Comparison of ENCODE assay signal across 1 cellular context in the genomic region with DNA sequence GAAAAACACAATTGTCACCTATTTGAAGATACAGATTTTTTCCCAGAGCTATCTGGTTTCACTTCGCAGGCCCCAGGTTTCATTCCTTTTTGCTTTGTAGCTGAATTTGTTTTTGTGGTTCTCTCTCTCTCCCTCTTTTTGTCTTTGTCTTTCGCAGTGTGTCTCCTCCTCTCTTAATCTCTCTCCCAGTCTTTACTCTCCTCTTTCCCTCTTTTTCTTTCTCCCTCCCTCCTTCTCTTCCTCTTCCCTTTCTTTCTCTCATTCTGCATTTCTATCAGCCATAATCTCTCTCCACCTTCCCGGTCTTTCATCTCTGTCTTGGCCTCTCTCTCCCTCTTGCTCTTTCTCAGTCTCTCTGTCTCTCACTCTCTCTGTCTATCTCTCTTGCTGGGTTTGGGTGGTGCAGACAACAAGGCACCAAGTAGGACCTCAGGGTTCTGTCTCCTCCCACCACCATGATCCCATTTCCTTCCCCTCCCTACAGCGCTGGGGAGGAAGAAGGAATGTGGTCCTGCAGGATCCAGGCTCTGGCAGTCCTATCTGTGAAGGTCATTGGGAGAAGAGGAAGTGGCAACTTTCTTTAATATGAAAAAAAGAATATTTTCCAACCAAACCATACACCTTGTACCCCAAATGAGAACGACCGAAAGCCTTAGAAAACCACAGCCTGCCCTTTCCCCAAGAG.
TF ChIP-seq lines count a peak whose summit lies in the region.

No MANE protein-coding gene starts in this region.

TF ChIP-seq in HepG2, 621 proteins besides CTCF, POLR2A, EP300 and RAD21 (continues in another document):
- TF ChIP-seq PAF1 (CRISPR knock-in tag; IDR thresholded peaks at IDR 0.05) (no peak), HOXA7 (CRISPR knock-in tag; IDR thresholded peaks at IDR 0.05) (no peak), IKZF1 (IDR thresholded peaks at IDR 0.05) (no peak), FOXK2 (IDR thresholded peaks at IDR 0.05) (peak; percentile 72), ZFP37 (CRISPR knock-in tag; IDR thresholded peaks at IDR 0.05; ENCODE audit: borderline replicate concordance) (no peak), NFRKB (IDR thresholded peaks at IDR 0.05) (0 out of 2 replicates have a peak, but pooled peaks have one; percentile 31), ARHGAP35 (CRISPR knock-in tag; IDR thresholded peaks at IDR 0.05; ENCODE audit: borderline replicate concordance) (no peak), ZNF749 (CRISPR knock-in tag; IDR thresholded peaks at IDR 0.05; ENCODE audit: borderline replicate concordance) (no peak), RFX1 (IDR thresholded peaks at IDR 0.05) (no peak), ZNF530 (CRISPR knock-in tag; IDR thresholded peaks at IDR 0.05; ENCODE audit: low read depth) (no peak), ZNF703 (CRISPR knock-in tag; IDR thresholded peaks at IDR 0.05; ENCODE audit: borderline replicate concordance) (no peak), ATF7 (IDR thresholded peaks at IDR 0.05) (peak; percentile 32; the same call in 1 of the 2 replicates), ATF7 (CRISPR knock-in tag; IDR thresholded peaks at IDR 0.05) (no peak), ZNF205 (CRISPR knock-in tag; IDR thresholded peaks at IDR 0.05) (no peak), SMARCC2 (IDR thresholded peaks at IDR 0.05) (no peak), SOX6 (IDR thresholded peaks at IDR 0.05) (peak; percentile 83; the same call in 1 of the 2 replicates), SOX6 (CRISPR knock-in tag; IDR thresholded peaks at IDR 0.05) (no peak), NBN (conservative IDR thresholded peaks at IDR 0.05) (0 out of 2 replicates have a peak, but pooled peaks have one; percentile 44), NFATC3 (CRISPR knock-in tag; IDR thresholded peaks at IDR 0.05) (no peak), ZNF234 (CRISPR knock-in tag; conservative IDR thresholded peaks at IDR 0.05) (no peak), ZNF496 (CRISPR knock-in tag; IDR thresholded peaks at IDR 0.05; ENCODE audit: insufficient replicate concordance) (no peak), ZNF737 (CRISPR knock-in tag; IDR thresholded peaks at IDR 0.05; ENCODE audit: borderline replicate concordance) (no peak), HMG20B (CRISPR knock-in tag; conservative IDR thresholded peaks at IDR 0.05) (no peak), RXRB (CRISPR knock-in tag; IDR thresholded peaks at IDR 0.05; ENCODE audit: borderline replicate concordance) (no peak), NKX3-1 (CRISPR knock-in tag; IDR thresholded peaks at IDR 0.05) (no peak), FOXP1 (IDR thresholded peaks at IDR 0.05) (0 out of 2 replicates have a peak, but pooled peaks have one; percentile 15), FOXP1 (CRISPR knock-in tag; IDR thresholded peaks at IDR 0.05) (no peak), FOXM1 (CRISPR knock-in tag; IDR thresholded peaks at IDR 0.05) (no peak), ZNF556 (CRISPR knock-in tag; IDR thresholded peaks at IDR 0.05; ENCODE audit: borderline replicate concordance) (no peak), NCOR1 (IDR thresholded peaks at IDR 0.05; ENCODE audit: borderline replicate concordance, low read length) (no peak), ZNF3 (CRISPR knock-in tag; IDR thresholded peaks at IDR 0.05) (no peak), ZBTB39 (CRISPR knock-in tag; IDR thresholded peaks at IDR 0.05) (no peak), CEBPZ (IDR thresholded peaks at IDR 0.05; ENCODE audit: low read length) (no peak), ZNF512 (CRISPR knock-in tag; IDR thresholded peaks at IDR 0.05) (0 out of 2 replicates have a peak, but pooled peaks have one; percentile 58), MAZ (IDR thresholded peaks at IDR 0.05; ENCODE audit: borderline replicate concordance, low read depth, low read length) (no peak), MAZ (CRISPR knock-in tag; IDR thresholded peaks at IDR 0.05; ENCODE audit: low read depth) (no peak), LCORL (IDR thresholded peaks at IDR 0.05) (0 out of 2 replicates have a peak, but pooled peaks have one; percentile 10), LCORL (CRISPR knock-in tag; IDR thresholded peaks at IDR 0.05) (no peak), ZNF337 (CRISPR knock-in tag; IDR thresholded peaks at IDR 0.05; ENCODE audit: borderline replicate concordance, low read depth) (no peak), FOSL1 (CRISPR knock-in tag; IDR thresholded peaks at IDR 0.05; ENCODE audit: borderline replicate concordance) (no peak), ZNF335 (CRISPR knock-in tag; IDR thresholded peaks at IDR 0.05) (no peak), KLF13 (CRISPR knock-in tag; IDR thresholded peaks at IDR 0.05) (no peak), ZNF773 (CRISPR knock-in tag; IDR thresholded peaks at IDR 0.05; ENCODE audit: borderline replicate concordance) (no peak), ATF7-NPFF (CRISPR knock-in tag; IDR thresholded peaks at IDR 0.05; ENCODE audit: low read depth) (no peak), ZFAT (CRISPR knock-in tag; conservative IDR thresholded peaks at IDR 0.05) (no peak), MXI1 (IDR thresholded peaks at IDR 0.05; ENCODE audit: borderline replicate concordance, low read depth, low read length) (no peak)
- TF ChIP-seq, protein P1, sequence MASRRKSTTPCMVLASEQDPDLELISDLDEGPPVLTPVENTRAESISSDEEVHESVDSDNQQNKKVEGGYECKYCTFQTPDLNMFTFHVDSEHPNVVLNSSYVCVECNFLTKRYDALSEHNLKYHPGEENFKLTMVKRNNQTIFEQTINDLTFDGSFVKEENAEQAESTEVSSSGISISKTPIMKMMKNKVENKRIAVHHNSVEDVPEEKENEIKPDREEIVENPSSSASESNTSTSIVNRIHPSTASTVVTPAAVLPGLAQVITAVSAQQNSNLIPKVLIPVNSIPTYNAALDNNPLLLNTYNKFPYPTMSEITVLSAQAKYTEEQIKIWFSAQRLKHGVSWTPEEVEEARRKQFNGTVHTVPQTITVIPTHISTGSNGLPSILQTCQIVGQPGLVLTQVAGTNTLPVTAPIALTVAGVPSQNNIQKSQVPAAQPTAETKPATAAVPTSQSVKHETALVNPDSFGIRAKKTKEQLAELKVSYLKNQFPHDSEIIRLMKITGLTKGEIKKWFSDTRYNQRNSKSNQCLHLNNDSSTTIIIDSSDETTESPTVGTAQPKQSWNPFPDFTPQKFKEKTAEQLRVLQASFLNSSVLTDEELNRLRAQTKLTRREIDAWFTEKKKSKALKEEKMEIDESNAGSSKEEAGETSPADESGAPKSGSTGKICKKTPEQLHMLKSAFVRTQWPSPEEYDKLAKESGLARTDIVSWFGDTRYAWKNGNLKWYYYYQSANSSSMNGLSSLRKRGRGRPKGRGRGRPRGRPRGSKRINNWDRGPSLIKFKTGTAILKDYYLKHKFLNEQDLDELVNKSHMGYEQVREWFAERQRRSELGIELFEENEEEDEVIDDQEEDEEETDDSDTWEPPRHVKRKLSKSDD (CRISPR knock-in tag; IDR thresholded peaks at IDR 0.05; ENCODE audit: low read depth), result no peak
- TF ChIP-seq, protein P2, sequence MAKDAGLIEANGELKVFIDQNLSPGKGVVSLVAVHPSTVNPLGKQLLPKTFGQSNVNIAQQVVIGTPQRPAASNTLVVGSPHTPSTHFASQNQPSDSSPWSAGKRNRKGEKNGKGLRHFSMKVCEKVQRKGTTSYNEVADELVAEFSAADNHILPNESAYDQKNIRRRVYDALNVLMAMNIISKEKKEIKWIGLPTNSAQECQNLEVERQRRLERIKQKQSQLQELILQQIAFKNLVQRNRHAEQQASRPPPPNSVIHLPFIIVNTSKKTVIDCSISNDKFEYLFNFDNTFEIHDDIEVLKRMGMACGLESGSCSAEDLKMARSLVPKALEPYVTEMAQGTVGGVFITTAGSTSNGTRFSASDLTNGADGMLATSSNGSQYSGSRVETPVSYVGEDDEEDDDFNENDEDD (CRISPR knock-in tag; IDR thresholded peaks at IDR 0.05; ENCODE audit: borderline replicate concordance), result no peak
- TF ChIP-seq, protein P3, sequence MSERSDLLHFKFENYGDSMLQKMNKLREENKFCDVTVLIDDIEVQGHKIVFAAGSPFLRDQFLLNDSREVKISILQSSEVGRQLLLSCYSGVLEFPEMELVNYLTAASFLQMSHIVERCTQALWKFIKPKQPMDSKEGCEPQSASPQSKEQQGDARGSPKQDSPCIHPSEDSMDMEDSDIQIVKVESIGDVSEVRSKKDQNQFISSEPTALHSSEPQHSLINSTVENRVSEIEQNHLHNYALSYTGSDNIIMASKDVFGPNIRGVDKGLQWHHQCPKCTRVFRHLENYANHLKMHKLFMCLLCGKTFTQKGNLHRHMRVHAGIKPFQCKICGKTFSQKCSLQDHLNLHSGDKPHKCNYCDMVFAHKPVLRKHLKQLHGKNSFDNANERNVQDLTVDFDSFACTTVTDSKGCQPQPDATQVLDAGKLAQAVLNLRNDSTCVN (CRISPR knock-in tag; IDR thresholded peaks at IDR 0.05; ENCODE audit: borderline replicate concordance), result no peak
- TF ChIP-seq, protein P4, sequence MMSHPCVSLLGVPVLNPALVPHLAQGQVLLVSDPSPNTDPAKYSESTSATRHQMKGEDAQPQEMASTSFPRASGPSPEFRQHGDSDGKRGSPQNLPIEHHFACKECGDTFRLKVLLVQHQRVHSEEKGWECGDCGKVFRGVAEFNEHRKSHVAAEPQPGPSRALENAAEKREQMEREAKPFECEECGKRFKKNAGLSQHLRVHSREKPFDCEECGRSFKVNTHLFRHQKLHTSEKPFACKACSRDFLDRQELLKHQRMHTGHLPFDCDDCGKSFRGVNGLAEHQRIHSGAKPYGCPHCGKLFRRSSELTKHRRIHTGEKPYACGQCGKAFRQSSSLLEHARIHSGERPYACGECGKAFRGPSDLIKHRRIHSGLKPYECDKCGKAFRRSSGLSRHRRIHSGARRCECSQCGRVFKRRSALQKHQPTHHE (CRISPR knock-in tag; IDR thresholded peaks at IDR 0.05; ENCODE audit: borderline replicate concordance), result no peak
- TF ChIP-seq, protein P5, sequence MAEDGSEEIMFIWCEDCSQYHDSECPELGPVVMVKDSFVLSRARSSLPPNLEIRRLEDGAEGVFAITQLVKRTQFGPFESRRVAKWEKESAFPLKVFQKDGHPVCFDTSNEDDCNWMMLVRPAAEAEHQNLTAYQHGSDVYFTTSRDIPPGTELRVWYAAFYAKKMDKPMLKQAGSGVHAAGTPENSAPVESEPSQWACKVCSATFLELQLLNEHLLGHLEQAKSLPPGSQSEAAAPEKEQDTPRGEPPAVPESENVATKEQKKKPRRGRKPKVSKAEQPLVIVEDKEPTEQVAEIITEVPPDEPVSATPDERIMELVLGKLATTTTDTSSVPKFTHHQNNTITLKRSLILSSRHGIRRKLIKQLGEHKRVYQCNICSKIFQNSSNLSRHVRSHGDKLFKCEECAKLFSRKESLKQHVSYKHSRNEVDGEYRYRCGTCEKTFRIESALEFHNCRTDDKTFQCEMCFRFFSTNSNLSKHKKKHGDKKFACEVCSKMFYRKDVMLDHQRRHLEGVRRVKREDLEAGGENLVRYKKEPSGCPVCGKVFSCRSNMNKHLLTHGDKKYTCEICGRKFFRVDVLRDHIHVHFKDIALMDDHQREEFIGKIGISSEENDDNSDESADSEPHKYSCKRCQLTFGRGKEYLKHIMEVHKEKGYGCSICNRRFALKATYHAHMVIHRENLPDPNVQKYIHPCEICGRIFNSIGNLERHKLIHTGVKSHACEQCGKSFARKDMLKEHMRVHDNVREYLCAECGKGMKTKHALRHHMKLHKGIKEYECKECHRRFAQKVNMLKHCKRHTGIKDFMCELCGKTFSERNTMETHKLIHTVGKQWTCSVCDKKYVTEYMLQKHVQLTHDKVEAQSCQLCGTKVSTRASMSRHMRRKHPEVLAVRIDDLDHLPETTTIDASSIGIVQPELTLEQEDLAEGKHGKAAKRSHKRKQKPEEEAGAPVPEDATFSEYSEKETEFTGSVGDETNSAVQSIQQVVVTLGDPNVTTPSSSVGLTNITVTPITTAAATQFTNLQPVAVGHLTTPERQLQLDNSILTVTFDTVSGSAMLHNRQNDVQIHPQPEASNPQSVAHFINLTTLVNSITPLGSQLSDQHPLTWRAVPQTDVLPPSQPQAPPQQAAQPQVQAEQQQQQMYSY (CRISPR knock-in tag; IDR thresholded peaks at IDR 0.05), result no peak
